Comparison of ENCODE assay signal across 23 cellular contexts in genomic region chr19:54252243-54252642, GRCh38. TPM values are rescaled to one million over a fixed set of nuclear protein-coding genes. Genes with fewer than 3 reads are reported as not detected.
DNase-seq lines count a peak whose midpoint lies in the region; ATAC-seq, FAIRE-seq and TF ChIP-seq lines count a peak whose summit lies in the region.
"Had no signal": no experiment of that assay in that cellular context is flagged by ENCODE, and none has a peak within 500 bp of the region (broad histone marks: within the 10 kb centered on the region; RNA-seq: fewer than 3 reads in every experiment).

No MANE protein-coding gene starts in this region.

- TF ChIP-seq CTCF in right atrium auricular region (IDR thresholded peaks at IDR 0.05) (no peak), spleen (IDR thresholded peaks at IDR 0.05 in 8 of 11, conservative IDR thresholded peaks at IDR 0.05 in 3 of 11) (no peak), prostate gland (IDR thresholded peaks at IDR 0.05) (no peak)

- H2AK5ac ChIP-seq in neuronal stem cell (ENCODE audit: low read depth, low read length) = peak overlapping the region; percentile 52

- H2AFZ ChIP-seq in neuronal stem cell (ENCODE audit: low read length) = no peak overlapping the region

- H3K4me2 ChIP-seq in neuronal stem cell (ENCODE audit: insufficient read depth, low read length, poor library complexity, severe bottlenecking) = no peak overlapping the region
- H3K4me2 ChIP-seq: A549 had no signal

- H3K27ac ChIP-seq in right atrium auricular region (no peak overlapping the region), right cardiac atrium (ENCODE audit: low read length) (no peak overlapping the region), neuronal stem cell (replicated peaks; ENCODE audit: low read length) (no peak overlapping the region), spleen (peak overlapping the region in 5 of 8 donors; percentile 10 to 55 (median 42)), prostate gland (no peak overlapping the region)
- H3K27ac ChIP-seq: 22Rv1, A549, C4-2B had no signal

- no peaks in the 10 kb centered on the region for H3K79me1 ChIP-seq in neuronal stem cell (ENCODE audit: low read depth, low read length)

- H3K4ac ChIP-seq in neuronal stem cell (ENCODE audit: low read length) = no peak overlapping the region

- ATAC-seq in right cardiac atrium = no peak
- ATAC-seq: GM12878 had no signal

- H2BK5ac ChIP-seq in neuronal stem cell (ENCODE audit: low read length) = no peak overlapping the region

- no peaks in the 10 kb centered on the region for H3K36me3 ChIP-seq in right atrium auricular region
- H3K36me3 ChIP-seq in neuronal stem cell (replicated peaks in 1 of 2; ENCODE audit: control insufficient read depth in 2 of 2, insufficient read depth in 2 of 2, low read length in 2 of 2) = no peaks in the 10 kb centered on the region
- H3K36me3 ChIP-seq in spleen = peaks cover 0 to 28% (median 0%) of the 10 kb centered on the region in 6 donors
- H3K36me3 ChIP-seq in prostate gland = no peaks in the 10 kb centered on the region
- H3K36me3 ChIP-seq: HAP-1 had no signal

- WGBS in right cardiac atrium = 70% methylated on average over 9 of the region's 9 CpGs
- no CpG with 5 or more reads among the region's 9 CpGs for WGBS in neuronal stem cell (ENCODE audit: extremely low coverage in 2 of 2, insufficient read length in 2 of 2, insufficient replicate concordance in 1 of 2), 2 donors
- 49 to 76% (median 73%) methylated on average over 9 of the region's 9 CpGs for WGBS in spleen, 5 donors
- WGBS in prostate gland = 79% methylated on average over 9 of the region's 9 CpGs

- FAIRE-seq in frontal cortex (lab: Jason Lieb, UNC) = no peak
- FAIRE-seq: A549, GM12878, GM19239, H1 had no signal

- H2BK15ac ChIP-seq in neuronal stem cell (ENCODE audit: low read length) = no peak overlapping the region

- no peak overlapping the region for H4K91ac ChIP-seq in neuronal stem cell (ENCODE audit: low read depth, low read length, poor library complexity)

- no peak for TF ChIP-seq POLR2A in spleen (IDR thresholded peaks at IDR 0.05)
- no peak for TF ChIP-seq POLR2A in prostate gland (IDR thresholded peaks at IDR 0.05)

- H3K23ac ChIP-seq in neuronal stem cell (ENCODE audit: low read depth, low read length, poor library complexity) = no peak overlapping the region

- no peak overlapping the region for H3K4me3 ChIP-seq in right atrium auricular region
- no peak overlapping the region for H3K4me3 ChIP-seq in right cardiac atrium (ENCODE audit: low read length)
- no peak overlapping the region for H3K4me3 ChIP-seq in neuronal stem cell (ENCODE audit: low read length in 2 of 2)
- no peak overlapping the region for H3K4me3 ChIP-seq in spleen
- no peak overlapping the region for H3K4me3 ChIP-seq in prostate gland
- H3K4me3 ChIP-seq: A549, GM12878, HAP-1 had no signal

- no peak overlapping the region for H3K9ac ChIP-seq in neuronal stem cell (ENCODE audit: low read depth, low read length, poor library complexity)

- H3K9me3 ChIP-seq in right atrium auricular region (no peaks in the 10 kb centered on the region), right cardiac atrium (ENCODE audit: control insufficient read depth, low read length) (no peaks in the 10 kb centered on the region), neuronal stem cell (replicated peaks in 1 of 2; ENCODE audit: control insufficient read depth in 2 of 2, insufficient read depth in 1 of 2, low read depth in 1 of 2, low read length in 2 of 2) (no peaks in the 10 kb centered on the region), spleen (no peaks in the 10 kb centered on the region), prostate gland (no peaks in the 10 kb centered on the region)
- H3K9me3 ChIP-seq: A549, HAP-1 had no signal

- H4K8ac ChIP-seq in neuronal stem cell (ENCODE audit: low read depth, low read length) = no peak overlapping the region

- no peak overlapping the region for H3K14ac ChIP-seq in neuronal stem cell (ENCODE audit: low read length)

- DNase-seq in right atrium auricular region (ENCODE audit: low spot score) = peak; percentile 9
- no peak for DNase-seq in right cardiac atrium
- no peak for DNase-seq in neuronal stem cell (ENCODE audit: low spot score)
- no peak for DNase-seq in spleen
- no peak for DNase-seq in activated CD8-positive, alpha-beta memory T cell treated with anti-CD3 and anti-CD28 coated beads for 24 hours
- no peak for DNase-seq in prostate gland (ENCODE audit: low spot score)
- DNase-seq in frontal cortex (ENCODE audit: low spot score in 2 of 2) = no peak
- DNase-seq: AML-193; Calu3; CD4-positive, alpha-beta memory T cell; DMS53; DND-41; EL had no signal

- peak overlapping the region; percentile 48 for H3K18ac ChIP-seq in neuronal stem cell (ENCODE audit: low read length)

- H3K4me1 ChIP-seq in right atrium auricular region (no peaks in the 10 kb centered on the region), right cardiac atrium (ENCODE audit: control insufficient read depth, insufficient read depth, low read length) (no peaks in the 10 kb centered on the region), neuronal stem cell (ENCODE audit: control insufficient read depth in 2 of 2, insufficient read depth in 1 of 2, low read depth in 1 of 2, low read length in 2 of 2) (no peaks in the 10 kb centered on the region), spleen (peaks cover 6 to 77% (median 36%) of the 10 kb centered on the region in 6 donors), prostate gland (replicated peaks) (no peaks in the 10 kb centered on the region)
- H3K4me1 ChIP-seq: A549, HAP-1 had no signal

- no peak overlapping the region for H2BK12ac ChIP-seq in neuronal stem cell (ENCODE audit: low read length)

- intact Hi-C loops in right cardiac atrium (cut with DNase I) = no loop called here
- intact Hi-C loops in spleen (cut with DNase I; ENCODE audit: low total_unique reads) = no loop called here
- intact Hi-C loops in prostate gland (cut with DNase I) = no loop called here

- H3K27me3 ChIP-seq in right atrium auricular region (no peaks in the 10 kb centered on the region), right cardiac atrium (ENCODE audit: control insufficient read depth, insufficient read depth) (no peaks in the 10 kb centered on the region), neuronal stem cell (ENCODE audit: control insufficient read depth in 3 of 3, insufficient read depth in 3 of 3, low read depth in 1 of 3, low read length in 3 of 3) (peaks cover 0 to 38% (median 4%) of the 10 kb centered on the region in 3 experiments), spleen (replicated peaks in 1 of 7) (peaks cover 0 to 53% (median 0%) of the 10 kb centered on the region in 7 donors), prostate gland (replicated peaks; ENCODE audit: insufficient read depth) (peaks cover 11% of the 10 kb centered on the region)

- H2BK120ac ChIP-seq in neuronal stem cell (ENCODE audit: low read depth, low read length) = no peak overlapping the region

RNA-seq across cellular contexts. Expression of gene LILRB5, which starts 4.8 kb away (rescaled TPM):
- total RNA-seq in right atrium auricular region (10 to 100 TPM in 1 of 2 donors, 1 to 10 TPM in 1; 2.6 to 12.0 TPM), right cardiac atrium (10 to 100 TPM; 10.1 to 18.6 (median 12.4) TPM), spleen (100 to 1,000 TPM in 1 of 7 donors, 10 to 100 TPM in 6; 38.9 to 112 (median 79.6) TPM), prostate gland (1 to 10 TPM in 1 of 2 donors, not detected in 1; 1.5 TPM), frontal cortex (under 0.01 TPM)
- polyA plus RNA-seq in right cardiac atrium (6.0 TPM), spleen (10 to 100 TPM in 2 of 3 donors, 1 to 10 TPM in 1; 3.8 to 41.2 (median 23.9) TPM)
- polyA plus RNA-seq in neuronal stem cell (2013, experiment 1 of 2) = not detected
- polyA plus RNA-seq in neuronal stem cell (2013, experiment 2 of 2) = not detected
- total RNA-seq: Calu3, G401, H1, HT-29 had no signal
- polyA plus RNA-seq: A549; BJ; CD4-positive, alpha-beta memory T cell had no signal

RNA-seq across cellular contexts. Expression of gene LILRA6, which starts 9.7 kb away (rescaled TPM):
- total RNA-seq in right atrium auricular region = 1 to 10 TPM in 1 of 2 donors, not detected in 1; 1.7 TPM
- 1 to 10 TPM; 1.9 to 3.9 (median 2.5) TPM for total RNA-seq in right cardiac atrium
- polyA plus RNA-seq in right cardiac atrium = 1.00 TPM
- polyA plus RNA-seq in neuronal stem cell (2013, experiment 1 of 2) = not detected
- polyA plus RNA-seq in neuronal stem cell (2013, experiment 2 of 2) = not detected
- total RNA-seq in spleen = 10 to 100 TPM; 21.5 to 77.5 (median 38.3) TPM
- polyA plus RNA-seq in spleen = 1 to 10 TPM; 1.2 to 8.2 (median 6.7) TPM
- under 1 TPM in 1 of 2 donors, not detected in 1; 0.23 TPM for total RNA-seq in prostate gland
- under 0.01 TPM for total RNA-seq in frontal cortex
- total RNA-seq: Calu3, G401, H1, HT-29 had no signal
- polyA plus RNA-seq: A549, BJ, H1 had no signal

RNA-seq across cellular contexts. Expression of gene LILRB2, which starts 28.7 kb away (rescaled TPM):
- 1 to 10 TPM; 1.1 to 3.4 TPM for total RNA-seq in right atrium auricular region
- 1 to 10 TPM; 2.8 to 5.0 (median 4.8) TPM for total RNA-seq in right cardiac atrium
- 1.9 TPM for polyA plus RNA-seq in right cardiac atrium
- not detected for polyA plus RNA-seq in neuronal stem cell (2013, experiment 1 of 2)
- polyA plus RNA-seq in neuronal stem cell (2013, experiment 2 of 2) = not detected
- 100 to 1,000 TPM in 3 of 7 donors, 10 to 100 TPM in 4; 52.9 to 209 (median 94.5) TPM for total RNA-seq in spleen
- 10 to 100 TPM; 10.2 to 26.0 (median 23.8) TPM for polyA plus RNA-seq in spleen
- 1 to 10 TPM in 1 of 2 donors, under 1 TPM in 1; 0.09 to 1.4 TPM for total RNA-seq in prostate gland
- not detected for total RNA-seq in frontal cortex
- total RNA-seq: Calu3, G401, H1, HT-29 had no signal
- polyA plus RNA-seq: A549; BJ; CD4-positive, alpha-beta memory T cell; H1 had no signal

RNA-seq across cellular contexts. Expression of gene LILRB3, which starts 29.4 kb away (rescaled TPM):
- total RNA-seq in right atrium auricular region (1 to 10 TPM; 2.0 to 8.8 TPM), right cardiac atrium (1 to 10 TPM; 2.5 to 5.7 (median 4.9) TPM), spleen (100 to 1,000 TPM in 3 of 7 donors, 10 to 100 TPM in 4; 61.5 to 443 (median 97.5) TPM), prostate gland (1 to 10 TPM in 1 of 2 donors, under 1 TPM in 1; 0.73 to 5.9 TPM), frontal cortex (not detected)
- polyA plus RNA-seq in right cardiac atrium (0.95 TPM), spleen (10 to 100 TPM in 2 of 3 donors, 1 to 10 TPM in 1; 6.4 to 24.6 (median 22.5) TPM)
- not detected for polyA plus RNA-seq in neuronal stem cell (2013, experiment 1 of 2)
- polyA plus RNA-seq in neuronal stem cell (2013, experiment 2 of 2) = not detected
- total RNA-seq: Calu3, H1, HT-29 had no signal
- polyA plus RNA-seq: A549, BJ, H1 had no signal

RNA-seq across cellular contexts. Expression of gene RPS9, which starts 51.6 kb away (rescaled TPM):
- total RNA-seq in right atrium auricular region = 1,000 to 10,000 TPM; 1,068 to 1,279 TPM
- 100 to 1,000 TPM; 704 to 879 (median 833) TPM for total RNA-seq in right cardiac atrium
- 1,572 TPM for polyA plus RNA-seq in right cardiac atrium
- polyA plus RNA-seq in neuronal stem cell (2013, experiment 1 of 2) = 2,591 TPM
- polyA plus RNA-seq in neuronal stem cell (2013, experiment 2 of 2) = 2,507 TPM
- 1,000 to 10,000 TPM; 1,182 to 2,757 (median 1,587) TPM for total RNA-seq in spleen
- polyA plus RNA-seq in spleen = 1,000 to 10,000 TPM; 6,196 to 7,306 (median 6,994) TPM
- total RNA-seq in prostate gland = 1,000 to 10,000 TPM; 1,667 to 3,369 TPM
- total RNA-seq in frontal cortex = 2,066 TPM

Comparison
In these comparisons a context has a peak if more than half of its experiments do, and no peak if none do; other contexts are left out.
1. H3K27ac ChIP-seq: peak in spleen (5 of 8); none in right atrium auricular region (0 of 2), right cardiac atrium (single experiment), neuronal stem cell (single experiment) and prostate gland (0 of 2).
2. RNA of gene LILRA6, which starts 9.7 kb away (total RNA-seq): 21.5 to 77.5 TPM in spleen; 1.9 to 3.9 TPM in right cardiac atrium, 1.7 TPM in right atrium auricular region, 0.23 TPM in prostate gland and under 0.01 TPM in frontal cortex (single experiment); every median in the first group is over 4 times any median in the second.
3. RNA of gene LILRB2, which starts 28.7 kb away (total RNA-seq): 52.9 to 209 TPM in spleen; 2.8 to 5.0 TPM in right cardiac atrium, 1.1 to 3.4 TPM in right atrium auricular region, 0.09 to 1.4 TPM in prostate gland and not detected in frontal cortex (single experiment); every median in the first group is over 4 times any median in the second.